1 cellular context compared by ENCODE assay signal in genomic region chr16:66695935-66696668, GRCh38.
A peak's percentile ranks its signal among the peaks of the same experiment; 100 is the strongest.
TF ChIP-seq lines count a peak whose summit lies in the region.

No MANE protein-coding gene starts in this region.

TF ChIP-seq in K562, 482 proteins besides CTCF, POLR2A, EP300 and RAD21 (continues in another document):
- TF ChIP-seq NONO (IDR thresholded peaks at IDR 0.05; ENCODE audit: low read depth in 2 of 2, low read length in 1 of 2) (peak in 1 of 2 experiments; percentile 53; a peak in 2 of 4 replicates), SIN3A (IDR thresholded peaks at IDR 0.05; ENCODE audit: borderline replicate concordance in 2 of 2, control insufficient read depth in 1 of 2, low read depth in 2 of 2, low read length in 2 of 2) (peak in 1 of 2 experiments; percentile 16; a peak in 1 of 4 replicates), CTBP1 (IDR thresholded peaks at IDR 0.05; ENCODE audit: borderline replicate concordance) (peak; percentile 56; the same call in 1 of the 2 replicates), RNF219 (CRISPR knock-in tag; IDR thresholded peaks at IDR 0.05) (no peak), TFE3 (CRISPR knock-in tag; IDR thresholded peaks at IDR 0.05) (no peak), PHF8 (IDR thresholded peaks at IDR 0.05; ENCODE audit: borderline replicate concordance, low read length) (peak; percentile 55; the same call in 1 of the 2 replicates), ZFP30 (CRISPR knock-in tag; IDR thresholded peaks at IDR 0.05; ENCODE audit: borderline replicate concordance) (no peak), TAF9B (IDR thresholded peaks at IDR 0.05; ENCODE audit: partially characterized antibody) (no peak), MEF2D (tag; conservative IDR thresholded peaks at IDR 0.05; ENCODE audit: low read depth) (no peak), L3MBTL2 (IDR thresholded peaks at IDR 0.05) (peak; percentile 91), E2F5 (CRISPR knock-in tag; IDR thresholded peaks at IDR 0.05) (no peak), BMI1 (IDR thresholded peaks at IDR 0.05; ENCODE audit: low read length) (no peak), GATAD2B (IDR thresholded peaks at IDR 0.05; ENCODE audit: borderline replicate concordance) (peak; percentile 41; the same call in 1 of the 2 replicates), HMGN3 (IDR thresholded peaks at IDR 0.05; ENCODE audit: borderline replicate concordance, extremely low read depth, insufficient read length, low read depth, low read length) (peak; percentile 16), DNMT1 (IDR thresholded peaks at IDR 0.05) (no peak), ILK (tag; IDR thresholded peaks at IDR 0.05; ENCODE audit: borderline replicate concordance, low read depth) (no peak), PHTF2 (CRISPR knock-in tag; IDR thresholded peaks at IDR 0.05) (no peak), ERF (CRISPR knock-in tag; IDR thresholded peaks at IDR 0.05) (peak; percentile 77; the same call in 1 of the 2 replicates), ASH1L (IDR thresholded peaks at IDR 0.05; ENCODE audit: borderline replicate concordance, low read depth, partially characterized antibody) (no peak), MCM5 (IDR thresholded peaks at IDR 0.05; ENCODE audit: low read depth) (no peak), ZC3H4 (CRISPR knock-in tag; IDR thresholded peaks at IDR 0.05; ENCODE audit: borderline replicate concordance) (0 out of 2 replicates have a peak, but pooled peaks have one; percentile 43), ZNF41 (CRISPR knock-in tag; conservative IDR thresholded peaks at IDR 0.05) (no peak), SMAD2 (IDR thresholded peaks at IDR 0.05; ENCODE audit: low read depth, low read length) (no peak), ELF4 (CRISPR knock-in tag; IDR thresholded peaks at IDR 0.05) (no peak), TAL1 (IDR thresholded peaks at IDR 0.05) (no peak), RCOR1 (IDR thresholded peaks at IDR 0.05; ENCODE audit: borderline replicate concordance in 1 of 2, low read depth in 2 of 2, low read length in 2 of 2) (no peak), RBBP5 (IDR thresholded peaks at IDR 0.05; ENCODE audit: borderline replicate concordance, insufficient read depth, low read length, poor library complexity, severe bottlenecking) (peak; percentile 58), ZNF431 (CRISPR knock-in tag; IDR thresholded peaks at IDR 0.05) (peak; percentile 42; the same call in 1 of the 2 replicates), CREB1 (IDR thresholded peaks at IDR 0.05) (no peak), CREB1 (CRISPR knock-in tag; IDR thresholded peaks at IDR 0.05) (no peak), ZNF184 (CRISPR knock-in tag; IDR thresholded peaks at IDR 0.05) (no peak), CAMTA2 (CRISPR knock-in tag; conservative IDR thresholded peaks at IDR 0.05) (no peak), MAZ (CRISPR knock-in tag; conservative IDR thresholded peaks at IDR 0.05 in 1 of 2, IDR thresholded peaks at IDR 0.05 in 1 of 2) (no peak; a peak in 2 of 4 replicates), CEBPZ (IDR thresholded peaks at IDR 0.05; ENCODE audit: borderline replicate concordance, low read depth, low read length) (no peak), ZSCAN32 (CRISPR knock-in tag; IDR thresholded peaks at IDR 0.05) (no peak), FUS (optimal IDR thresholded peaks at IDR 0.05; ENCODE audit: low read depth, low read length) (peak; percentile 70), ZFP91 (CRISPR knock-in tag; IDR thresholded peaks at IDR 0.05) (no peak), MBD2 (IDR thresholded peaks at IDR 0.05; ENCODE audit: borderline replicate concordance, low read depth) (no peak), CHD4 (IDR thresholded peaks at IDR 0.05; ENCODE audit: insufficient read depth, insufficient replicate concordance, low read depth, low read length, poor library complexity, severe bottlenecking) (no peak), SETDB1 (IDR thresholded peaks at IDR 0.05; ENCODE audit: low read length) (no peak), ZEB2 (IDR thresholded peaks at IDR 0.05) (peak; percentile 88), JUN (IDR thresholded peaks at IDR 0.05; ENCODE audit: borderline replicate concordance, low read depth, low read length) (no peak), JUN (CRISPR knock-in tag; IDR thresholded peaks at IDR 0.05; ENCODE audit: borderline replicate concordance) (no peak), NFRKB (IDR thresholded peaks at IDR 0.05; ENCODE audit: low read depth) (no peak), FOXA3 (CRISPR knock-in tag; conservative IDR thresholded peaks at IDR 0.05 in 1 of 2, IDR thresholded peaks at IDR 0.05 in 1 of 2) (no peak), NR1H2 (CRISPR knock-in tag; IDR thresholded peaks at IDR 0.05) (0 out of 2 replicates have a peak, but pooled peaks have one; percentile 31)
- TF ChIP-seq, protein P1, sequence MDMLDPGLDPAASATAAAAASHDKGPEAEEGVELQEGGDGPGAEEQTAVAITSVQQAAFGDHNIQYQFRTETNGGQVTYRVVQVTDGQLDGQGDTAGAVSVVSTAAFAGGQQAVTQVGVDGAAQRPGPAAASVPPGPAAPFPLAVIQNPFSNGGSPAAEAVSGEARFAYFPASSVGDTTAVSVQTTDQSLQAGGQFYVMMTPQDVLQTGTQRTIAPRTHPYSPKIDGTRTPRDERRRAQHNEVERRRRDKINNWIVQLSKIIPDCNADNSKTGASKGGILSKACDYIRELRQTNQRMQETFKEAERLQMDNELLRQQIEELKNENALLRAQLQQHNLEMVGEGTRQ (CRISPR knock-in tag; IDR thresholded peaks at IDR 0.05), result no peak
- TF ChIP-seq, protein P2, sequence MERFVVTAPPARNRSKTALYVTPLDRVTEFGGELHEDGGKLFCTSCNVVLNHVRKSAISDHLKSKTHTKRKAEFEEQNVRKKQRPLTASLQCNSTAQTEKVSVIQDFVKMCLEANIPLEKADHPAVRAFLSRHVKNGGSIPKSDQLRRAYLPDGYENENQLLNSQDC (CRISPR knock-in tag; IDR thresholded peaks at IDR 0.05), result no peak
- TF ChIP-seq, protein P3, sequence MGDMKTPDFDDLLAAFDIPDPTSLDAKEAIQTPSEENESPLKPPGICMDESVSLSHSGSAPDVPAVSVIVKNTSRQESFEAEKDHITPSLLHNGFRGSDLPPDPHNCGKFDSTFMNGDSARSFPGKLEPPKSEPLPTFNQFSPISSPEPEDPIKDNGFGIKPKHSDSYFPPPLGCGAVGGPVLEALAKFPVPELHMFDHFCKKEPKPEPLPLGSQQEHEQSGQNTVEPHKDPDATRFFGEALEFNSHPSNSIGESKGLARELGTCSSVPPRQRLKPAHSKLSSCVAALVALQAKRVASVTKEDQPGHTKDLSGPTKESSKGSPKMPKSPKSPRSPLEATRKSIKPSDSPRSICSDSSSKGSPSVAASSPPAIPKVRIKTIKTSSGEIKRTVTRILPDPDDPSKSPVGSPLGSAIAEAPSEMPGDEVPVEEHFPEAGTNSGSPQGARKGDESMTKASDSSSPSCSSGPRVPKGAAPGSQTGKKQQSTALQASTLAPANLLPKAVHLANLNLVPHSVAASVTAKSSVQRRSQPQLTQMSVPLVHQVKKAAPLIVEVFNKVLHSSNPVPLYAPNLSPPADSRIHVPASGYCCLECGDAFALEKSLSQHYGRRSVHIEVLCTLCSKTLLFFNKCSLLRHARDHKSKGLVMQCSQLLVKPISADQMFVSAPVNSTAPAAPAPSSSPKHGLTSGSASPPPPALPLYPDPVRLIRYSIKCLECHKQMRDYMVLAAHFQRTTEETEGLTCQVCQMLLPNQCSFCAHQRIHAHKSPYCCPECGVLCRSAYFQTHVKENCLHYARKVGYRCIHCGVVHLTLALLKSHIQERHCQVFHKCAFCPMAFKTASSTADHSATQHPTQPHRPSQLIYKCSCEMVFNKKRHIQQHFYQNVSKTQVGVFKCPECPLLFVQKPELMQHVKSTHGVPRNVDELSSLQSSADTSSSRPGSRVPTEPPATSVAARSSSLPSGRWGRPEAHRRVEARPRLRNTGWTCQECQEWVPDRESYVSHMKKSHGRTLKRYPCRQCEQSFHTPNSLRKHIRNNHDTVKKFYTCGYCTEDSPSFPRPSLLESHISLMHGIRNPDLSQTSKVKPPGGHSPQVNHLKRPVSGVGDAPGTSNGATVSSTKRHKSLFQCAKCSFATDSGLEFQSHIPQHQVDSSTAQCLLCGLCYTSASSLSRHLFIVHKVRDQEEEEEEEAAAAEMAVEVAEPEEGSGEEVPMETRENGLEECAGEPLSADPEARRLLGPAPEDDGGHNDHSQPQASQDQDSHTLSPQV (IDR thresholded peaks at IDR 0.05), result peak; percentile 58
- TF ChIP-seq, protein P4, sequence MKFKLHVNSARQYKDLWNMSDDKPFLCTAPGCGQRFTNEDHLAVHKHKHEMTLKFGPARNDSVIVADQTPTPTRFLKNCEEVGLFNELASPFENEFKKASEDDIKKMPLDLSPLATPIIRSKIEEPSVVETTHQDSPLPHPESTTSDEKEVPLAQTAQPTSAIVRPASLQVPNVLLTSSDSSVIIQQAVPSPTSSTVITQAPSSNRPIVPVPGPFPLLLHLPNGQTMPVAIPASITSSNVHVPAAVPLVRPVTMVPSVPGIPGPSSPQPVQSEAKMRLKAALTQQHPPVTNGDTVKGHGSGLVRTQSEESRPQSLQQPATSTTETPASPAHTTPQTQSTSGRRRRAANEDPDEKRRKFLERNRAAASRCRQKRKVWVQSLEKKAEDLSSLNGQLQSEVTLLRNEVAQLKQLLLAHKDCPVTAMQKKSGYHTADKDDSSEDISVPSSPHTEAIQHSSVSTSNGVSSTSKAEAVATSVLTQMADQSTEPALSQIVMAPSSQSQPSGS (CRISPR knock-in tag; IDR thresholded peaks at IDR 0.05), result no peak
- TF ChIP-seq, protein P5, sequence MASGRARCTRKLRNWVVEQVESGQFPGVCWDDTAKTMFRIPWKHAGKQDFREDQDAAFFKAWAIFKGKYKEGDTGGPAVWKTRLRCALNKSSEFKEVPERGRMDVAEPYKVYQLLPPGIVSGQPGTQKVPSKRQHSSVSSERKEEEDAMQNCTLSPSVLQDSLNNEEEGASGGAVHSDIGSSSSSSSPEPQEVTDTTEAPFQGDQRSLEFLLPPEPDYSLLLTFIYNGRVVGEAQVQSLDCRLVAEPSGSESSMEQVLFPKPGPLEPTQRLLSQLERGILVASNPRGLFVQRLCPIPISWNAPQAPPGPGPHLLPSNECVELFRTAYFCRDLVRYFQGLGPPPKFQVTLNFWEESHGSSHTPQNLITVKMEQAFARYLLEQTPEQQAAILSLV (tag; IDR thresholded peaks at IDR 0.05), result no peak
